17 cellular contexts compared by ENCODE assay signal in the genomic region with DNA sequence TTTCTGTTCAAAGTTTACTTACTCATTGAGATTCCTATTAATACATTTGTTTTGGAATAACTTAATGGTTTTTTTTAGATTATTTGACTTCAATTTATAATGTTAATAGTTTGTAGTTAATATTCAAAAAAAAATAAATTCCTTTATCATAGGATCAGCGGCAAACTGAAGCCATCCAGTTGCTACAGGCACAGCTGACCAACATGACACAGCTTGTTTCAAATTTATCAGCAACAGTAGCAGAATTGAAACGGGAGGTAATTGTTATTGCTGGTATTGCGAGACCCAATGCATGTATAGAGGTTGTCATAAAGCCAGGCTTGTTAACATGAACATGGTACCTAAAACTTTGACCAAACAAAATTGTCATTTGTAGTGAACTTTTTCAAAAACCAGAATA. TPM values are rescaled to one million over a fixed set of nuclear protein-coding genes. Genes with fewer than 3 reads are reported as not detected.
DNase-seq lines count a peak whose midpoint lies in the region; ATAC-seq and TF ChIP-seq lines count a peak whose summit lies in the region.
"Had no signal": no experiment of that assay in that cellular context is flagged by ENCODE, and none has a peak within 500 bp of the region (broad histone marks: within the 10 kb centered on the region; RNA-seq: fewer than 3 reads in every experiment).

No MANE protein-coding gene starts in this region.

- WGBS in smooth muscle cell (ENCODE audit: low lambda C conversion rate): 77% methylated on average over 3 of the region's 3 CpGs

- H3K9me3 ChIP-seq in RWPE2 (ENCODE audit: severe bottlenecking): no peaks in the 10 kb centered on the region
- H3K9me3 ChIP-seq in smooth muscle cell (replicated peaks; ENCODE audit: low read depth): no peaks in the 10 kb centered on the region
- H3K9me3 ChIP-seq in MG63: 0 out of 2 replicates have a peak, but pooled peaks cover 2% of the 10 kb centered on the region

- no peaks in the 10 kb centered on the region for H3F3A ChIP-seq in smooth muscle cell (ENCODE audit: low read depth)

- ATAC-seq in RWPE2 (ENCODE audit: low read depth) (peak; percentile 41; the same call in 1 of the 3 replicates), GM21717 (IDR thresholded peaks at IDR 0.05; ENCODE audit: unreplicated experiment) (no peak), GM19035 (IDR thresholded peaks at IDR 0.05; ENCODE audit: unreplicated experiment) (no peak)

- no peak overlapping the region for H3K4me2 ChIP-seq in smooth muscle cell
- H3K4me2 ChIP-seq: BLaER1 treated with 17β-estradiol and CSF1 and Interleukin-3, amounts not matched to agents 10 nM and 100 nM had no signal

- no peak overlapping the region for H3K9ac ChIP-seq in smooth muscle cell (ENCODE audit: low read depth)
- H3K9ac ChIP-seq: BLaER1 treated with 17β-estradiol and CSF1 and Interleukin-3, amounts not matched to agents 10 nM and 100 nM had no signal

- H3K27ac ChIP-seq in RWPE2 (ENCODE audit: poor library complexity, severe bottlenecking): no peak overlapping the region
- no peak overlapping the region for H3K27ac ChIP-seq in epithelial cell of prostate
- H3K27ac ChIP-seq in smooth muscle cell (ENCODE audit: low read depth): peak overlapping the region; percentile 36
- H3K27ac ChIP-seq: BLaER1 treated with 17β-estradiol and CSF1 and Interleukin-3, amounts not matched to agents 10 nM and 100 nM had no signal

- H3K36me3 ChIP-seq in RWPE2 (ENCODE audit: low read depth): peaks cover 64% of the 10 kb centered on the region
- peaks cover 18% of the 10 kb centered on the region for H3K36me3 ChIP-seq in smooth muscle cell (ENCODE audit: low read depth)
- peaks cover 39% of the 10 kb centered on the region for H3K36me3 ChIP-seq in MG63

- H3K27me3 ChIP-seq in RWPE2 (ENCODE audit: insufficient read depth, poor library complexity, severe bottlenecking) (no peaks in the 10 kb centered on the region), smooth muscle cell (ENCODE audit: low read depth) (no peaks in the 10 kb centered on the region), MG63 (no peaks in the 10 kb centered on the region)
- H3K27me3 ChIP-seq: BLaER1 treated with 17β-estradiol and CSF1 and Interleukin-3, amounts not matched to agents 10 nM and 100 nM had no signal

- H3K4me1 ChIP-seq in RWPE2 (ENCODE audit: insufficient read depth, poor library complexity, severe bottlenecking) (peaks cover 9% of the 10 kb centered on the region), smooth muscle cell (ENCODE audit: low read depth) (no peaks in the 10 kb centered on the region)
- H3K4me1 ChIP-seq: BLaER1 treated with 17β-estradiol and CSF1 and Interleukin-3, amounts not matched to agents 10 nM and 100 nM had no signal

- peak; percentile 47 for DNase-seq in HPDE6-E6E7 (ENCODE audit: extremely low spot score)
- DNase-seq in RWPE2 (ENCODE audit: low spot score): no peak
- peak; percentile 10 for DNase-seq in epithelial cell of prostate (ENCODE audit: low read depth, low spot score)
- DNase-seq in smooth muscle cell (lab: John Stamatoyannopoulos, UW; ENCODE audit: unreplicated experiment): no peak
- no peak for DNase-seq in MG63
- DNase-seq: ACHN; CD4-positive, CD25-positive, alpha-beta regulatory T cell; DMS53; GF-D8; GOT3; H9; IMR-90 had no signal

- no peak for TF ChIP-seq CTCF in RWPE2 (IDR thresholded peaks at IDR 0.05; ENCODE audit: poor library complexity, severe bottlenecking)
- no peak for TF ChIP-seq CTCF in smooth muscle cell (IDR thresholded peaks at IDR 0.05; ENCODE audit: borderline replicate concordance, insufficient read depth, poor library complexity, severe bottlenecking)

- H3K79me2 ChIP-seq in smooth muscle cell (ENCODE audit: low read depth): peaks cover 27% of the 10 kb centered on the region

- no peak overlapping the region for H2AFZ ChIP-seq in smooth muscle cell (ENCODE audit: low read depth)

- no peak overlapping the region for H3K4me3 ChIP-seq in RWPE2 (ENCODE audit: severe bottlenecking)
- H3K4me3 ChIP-seq in smooth muscle cell: no peak overlapping the region
- no peak overlapping the region for H3K4me3 ChIP-seq in MG63
- H3K4me3 ChIP-seq: BLaER1 treated with 17β-estradiol and CSF1 and Interleukin-3, amounts not matched to agents 10 nM and 100 nM had no signal

- peaks cover 19% of the 10 kb centered on the region for H4K20me1 ChIP-seq in smooth muscle cell (ENCODE audit: low read depth)
- H4K20me1 ChIP-seq: BLaER1 treated with 17β-estradiol and CSF1 and Interleukin-3, amounts not matched to agents 10 nM and 100 nM had no signal

RNA-seq across cellular contexts. Expression of gene FASLG, which starts 59.0 kb away (rescaled TPM):
- total RNA-seq in smooth muscle cell: not detected in 2 replicates
- not detected in 2 replicates for polyA plus RNA-seq in smooth muscle cell
- not detected in 2 replicates for total RNA-seq in MG63 (2014; rRNA removed; shearing (Covaris generic); ENCODE audit: low replicate concordance)
- total RNA-seq: A172, H9, HT-29 had no signal

Comparison
In these comparisons a context has a peak if more than half of its experiments do, and no peak if none do; other contexts are left out.
1. DNase-seq: peak in HPDE6-E6E7 (single experiment) and epithelial cell of prostate (single experiment); none in RWPE2 (single experiment), smooth muscle cell (single experiment) and MG63 (single experiment).